18 cellular contexts compared by ENCODE assay signal in the genomic region with DNA sequence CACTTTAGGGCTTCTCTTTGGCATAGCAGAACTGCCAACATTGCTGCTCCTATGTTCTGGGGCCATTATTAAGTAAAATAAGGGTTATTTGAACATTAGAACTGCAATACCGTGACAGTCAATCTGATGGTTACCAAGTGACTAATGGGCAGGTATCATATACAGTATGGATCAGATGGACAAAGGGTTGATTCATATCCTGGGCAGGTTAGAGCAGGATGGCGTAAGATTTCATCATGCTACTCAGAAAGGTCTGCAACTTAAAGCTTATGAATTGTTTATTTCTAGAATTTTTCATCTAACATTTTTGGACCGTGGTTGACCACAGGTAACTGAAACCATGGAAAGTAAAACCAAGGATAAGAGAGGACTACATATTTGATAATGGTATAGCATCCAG.
"Had no signal": no experiment of that assay in that cellular context is flagged by ENCODE, and none has a peak within 500 bp of the region (broad histone marks: within the 10 kb centered on the region; RNA-seq: fewer than 3 reads in every experiment).

No MANE protein-coding gene starts in this region.

- ATAC-seq: activated CD4-positive, CD25-positive, alpha-beta regulatory T cell treated with anti-CD3 and anti-CD28 coated beads, Interleukin-2, amount 50 U/mL, for 24 hours; activated CD8-positive, alpha-beta T cell treated with anti-CD3 and anti-CD28 coated beads, Interleukin-2, amount 10 ng/mL, durations not matched to agents 7 days and 5 days; activated T-cell treated with anti-CD3 and anti-CD28 coated beads, Interleukin-2, amount 50 U/mL, for 4 hours; left lobe of liver; stimulated activated memory B cell treated with anti-CD40 and anti-IgM and Interleukin-4, amounts not matched to agents 10 μg/mL and 1 μg/mL and 100 μg/mL, for 72 hours had no signal

- H3K9me3 ChIP-seq: spleen, thyroid gland had no signal

- H3K36me3 ChIP-seq: thyroid gland had no signal

- H3K4me3 ChIP-seq: lung, spleen, thyroid gland had no signal

- H3K27me3 ChIP-seq: spleen, thyroid gland had no signal

- DNase-seq: activated CD4-positive, alpha-beta T cell treated with anti-CD3 and anti-CD28 coated beads, Interleukin-2, amount 10 ng/mL, durations not matched to agents 7 days and 5 days; activated CD8-positive, alpha-beta memory T cell treated with anti-CD3 and anti-CD28 coated beads, Interleukin-2, amount 50 U/mL, for 4 hours; activated CD8-positive, alpha-beta T cell treated with anti-CD3 and anti-CD28 coated beads, Interleukin-2, amount 10 ng/mL, durations not matched to agents 7 days and 5 days; activated effector memory CD4-positive, alpha-beta T cell treated with Interleukin-2 at 50 U/mL for 16 hours; activated naive CD4-positive, alpha-beta T cell treated with anti-CD3 and anti-CD28 coated beads, Interleukin-2, amount 50 U/mL, for 16 hours; activated T-cell treated with anti-CD3 and anti-CD28 coated beads, Interleukin-2, amount 50 U/mL, for 4 hours; aorta; cerebellar nuclear complex; effector CD4-positive, alpha-beta T cell; midbrain; nucleus accumbens; spleen; stimulated activated CD4-positive, alpha-beta T cell treated with anti-CD3 and anti-CD28 coated beads, Interleukin-4, amount 100 ng/mL, for 4 hours; thyroid gland had no signal

- H3K4me1 ChIP-seq: spleen, thyroid gland had no signal

- H3K27ac ChIP-seq: spleen, thyroid gland had no signal
